8 cellular contexts compared by ENCODE assay signal in genomic region chr1:25616080-25616931, GRCh38. TPM values are rescaled to one million over a fixed set of nuclear protein-coding genes. Genes with fewer than 3 reads are reported as not detected.
DNase-seq lines count a peak whose midpoint lies in the region; ATAC-seq, FAIRE-seq and TF ChIP-seq lines count a peak whose summit lies in the region.

Gene MAN1C1 (plus strand): TSS chr1:25616791. CDS start chr1:25617798, 1,007 bp downstream.

- intact Hi-C loops in right cardiac atrium (cut with DNase I) (loop anchor here (5.0 to 10.0 kb wide), 4 partner anchors 68 to 181 kb away; no protein-coding TSS in a partner anchor), psoas muscle (cut with DNase I) (loop anchor here (5.0 kb wide), 3 partner anchors 41 to 126 kb away; no protein-coding TSS in a partner anchor)

- WGBS in right cardiac atrium = under 1% methylated on average over 107 of the region's 107 CpGs
- 0% methylated on average over 53 to 106 of the region's 107 CpGs for WGBS in psoas muscle, 3 donors

- peaks cover 2% of the 10 kb centered on the region for H3K36me3 Mint-ChIP-seq in T-helper 17 cell (ENCODE audit: low read depth)

- H3K27ac Mint-ChIP-seq in T-helper 17 cell = peak within 1 kb of the TSS; percentile 51

- H3K4me3 ChIP-seq in HFF-Myc (replicated peaks; ENCODE audit: low read depth, low read length) (peak within 1 kb of the TSS; percentile 45), right cardiac atrium (ENCODE audit: low read length) (peak within 1 kb of the TSS; percentile 98), psoas muscle (peak within 1 kb of the TSS; percentile 84)

- DNase-seq in GM03348 (ENCODE audit: low spot score) (peak; percentile 99), HFF-Myc (ENCODE audit: extremely low read depth, low read depth) (peak; percentile 20), NCI-H128 (lab: John Stamatoyannopoulos, UW; ENCODE audit: unreplicated experiment) (peak; percentile 85), T-helper 17 cell (peak; percentile 85 to 86 (median 85)), anterior cingulate cortex (lab: John Stamatoyannopoulos, UW) (peak in 57 of 58 donors; percentile 33 to 98 (median 87)), right cardiac atrium (peak; percentile 92 to 97 (median 96)), psoas muscle (peak; percentile 91 to 94), urothelium cell line (ENCODE audit: low spot score) (peak; percentile 98)

- H3K9me3 ChIP-seq in T-helper 17 cell (ENCODE audit: control insufficient read depth, low read length, poor library complexity, severe bottlenecking) (no peaks in the 10 kb centered on the region), right cardiac atrium (ENCODE audit: control insufficient read depth, low read length) (no peaks in the 10 kb centered on the region), psoas muscle (no peaks in the 10 kb centered on the region)

- peaks cover 47% of the 10 kb centered on the region for H3K4me1 Mint-ChIP-seq in T-helper 17 cell

- H3K27ac ChIP-seq in right cardiac atrium (ENCODE audit: low read length) = peak within 1 kb of the TSS; percentile 20
- H3K27ac ChIP-seq in psoas muscle = peak within 1 kb of the TSS; percentile 74

- H3K4me1 ChIP-seq in right cardiac atrium (ENCODE audit: control insufficient read depth, insufficient read depth, low read length) (peaks cover 9% of the 10 kb centered on the region), psoas muscle (peaks cover 26% of the 10 kb centered on the region)

- no peaks in the 10 kb centered on the region for H3K36me3 ChIP-seq in psoas muscle (ENCODE audit: insufficient read depth in 1 of 2, low read depth in 1 of 2)

- peak; percentile 84 for FAIRE-seq in urothelium cell line (lab: Jason Lieb, UNC)

- H3K27me3 ChIP-seq in right cardiac atrium (ENCODE audit: control insufficient read depth, insufficient read depth) = no peaks in the 10 kb centered on the region
- no peaks in the 10 kb centered on the region for H3K27me3 ChIP-seq in psoas muscle (ENCODE audit: insufficient read depth in 3 of 3, low read length in 2 of 3)

- H3K27me3 Mint-ChIP-seq in T-helper 17 cell = peaks cover 6% of the 10 kb centered on the region

- H3K4me3 Mint-ChIP-seq in T-helper 17 cell = peak within 1 kb of the TSS; percentile 96

- ATAC-seq in T-helper 17 cell = peak; percentile 81
- peak; percentile 95 for ATAC-seq in right cardiac atrium
- ATAC-seq in psoas muscle = peak; percentile 90 to 94 (median 92)

- TF ChIP-seq CTCF in HFF-Myc (IDR thresholded peaks at IDR 0.05; ENCODE audit: low read depth, low read length, missing control alignments) (peak; percentile 14), psoas muscle (IDR thresholded peaks at IDR 0.05) (peak; percentile 20)

RNA-seq across cellular contexts. Expression of gene MAN1C1, which starts in this region (rescaled TPM):
- 10 to 100 TPM; 16.9 to 27.3 TPM for total RNA-seq in T-helper 17 cell
- 10 to 100 TPM; 10.6 to 15.7 (median 12.8) TPM for total RNA-seq in right cardiac atrium
- polyA plus RNA-seq in right cardiac atrium = 9.1 TPM
- total RNA-seq in psoas muscle = 1 to 10 TPM; 1.8 to 6.7 (median 2.5) TPM
- polyA plus RNA-seq in psoas muscle = 1 to 10 TPM; 1.8 to 2.0 (median 1.9) TPM

Comparison
In these comparisons a context has a peak if more than half of its experiments do, and no peak if none do; other contexts are left out.
1. Peak in every context shown above with its lines: DNase-seq, ATAC-seq, H3K4me3 ChIP-seq and H3K27ac ChIP-seq.
2. DNase-seq: peak in every context shown above with its lines; median percentile 99 in GM03348; 98 in urothelium cell line; 96 in right cardiac atrium; 92 in psoas muscle; 87 in anterior cingulate cortex; 85 in NCI-H128; 85 in T-helper 17 cell; 20 in HFF-Myc.
3. H3K4me3 ChIP-seq: peak in every context shown above with its lines; median percentile 98 in right cardiac atrium; 84 in psoas muscle; 45 in HFF-Myc.